20 cellular contexts compared by ENCODE assay signal in the genomic region with DNA sequence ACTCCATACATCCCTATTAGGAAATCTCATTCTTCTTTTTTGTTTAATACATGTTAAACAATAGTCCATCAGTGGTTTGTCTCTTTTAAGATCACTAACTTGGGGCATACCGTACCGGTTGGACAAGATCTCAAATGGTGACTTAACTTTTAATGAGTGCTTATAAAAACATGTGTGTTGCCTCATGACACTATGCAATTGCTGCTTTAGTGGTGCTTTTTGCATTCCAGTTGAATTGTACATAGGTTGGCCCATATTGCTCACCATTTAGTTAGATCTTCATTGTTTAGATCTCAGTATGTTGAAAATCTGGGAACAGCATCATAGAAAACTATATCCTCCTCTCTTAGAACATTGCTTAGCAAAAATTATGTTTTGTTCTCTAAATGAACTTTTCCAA. TPM values are rescaled to one million over a fixed set of nuclear protein-coding genes. Genes with fewer than 3 reads are reported as not detected.
DNase-seq lines count a peak whose midpoint lies in the region; ATAC-seq, FAIRE-seq and TF ChIP-seq lines count a peak whose summit lies in the region.
"Had no signal": no experiment of that assay in that cellular context is flagged by ENCODE, and none has a peak within 500 bp of the region (broad histone marks: within the 10 kb centered on the region; RNA-seq: fewer than 3 reads in every experiment).

No MANE protein-coding gene starts in this region.

- H3K27me3 ChIP-seq in breast epithelium (no peaks in the 10 kb centered on the region), mammary epithelial cell (ENCODE audit: insufficient read depth, low read length) (no peaks in the 10 kb centered on the region), keratinocyte (ENCODE audit: control insufficient read depth, extremely low read depth, insufficient read depth, low read length) (no peaks in the 10 kb centered on the region), A673 (replicated peaks; ENCODE audit: insufficient read depth, low read depth, low read length, poor library complexity) (no peaks in the 10 kb centered on the region)
- H3K27me3 ChIP-seq: adrenal gland, colonic mucosa, pancreas, Peyer's patch, tibial nerve had no signal

- intact Hi-C loops in MCF 10A (cut with micrococcal nuclease): no loop called here
- intact Hi-C loops in breast epithelium (cut with DNase I; ENCODE audit: low total_unique reads): no loop called here
- intact Hi-C loops in mammary epithelial cell (cut with micrococcal nuclease): loop anchor here (1.0 kb wide), 1 partner anchor 18 kb away; the partner anchor contains the start of genes ABHD17B and C9orf85
- intact Hi-C loops in A673 (cut with micrococcal nuclease; ENCODE audit: unreplicated experiment): no loop called here

- peak overlapping the region in 1 of 2 donors; percentile 12 for H3K27ac ChIP-seq in breast epithelium
- H3K27ac ChIP-seq in mammary epithelial cell (ENCODE audit: insufficient read depth, low read depth, low read length): peak overlapping the region; percentile 66
- H3K27ac ChIP-seq in keratinocyte (ENCODE audit: control insufficient read depth, insufficient read depth, low read length): peak overlapping the region; percentile 68
- H3K27ac ChIP-seq in A673 (ENCODE audit: low read depth, low read length, poor library complexity, severe bottlenecking): no peak overlapping the region
- H3K27ac ChIP-seq: adrenal gland, colonic mucosa, pancreas, Peyer's patch, tibial nerve had no signal

- dilution Hi-C loops in mammary epithelial cell (cut with HindIII; ENCODE audit: low sequenced_read_pairs) (no loop called here), keratinocyte (cut with MboI; ENCODE audit: extremely low pct_ligation_motif_present, low sequenced_read_pairs) (no loop called here)

- H3K9me3 Mint-ChIP-seq in MCF 10A (ENCODE audit: unreplicated experiment): no peaks in the 10 kb centered on the region
- H3K9me3 Mint-ChIP-seq: activated CD4-positive, alpha-beta memory T cell treated with anti-CD3 and anti-CD28 coated beads, Interleukin-2, amount 10 ng/mL, durations not matched to agents 7 days and 5 days; stimulated activated memory B cell treated with anti-CD40 and anti-IgM and Interleukin-4, amounts not matched to agents 10 μg/mL and 1 μg/mL and 100 μg/mL, for 72 hours had no signal

- no peak overlapping the region for H3K9ac ChIP-seq in mammary epithelial cell (ENCODE audit: insufficient read depth, low read length)
- H3K9ac ChIP-seq in keratinocyte (ENCODE audit: control insufficient read depth, extremely low read depth, insufficient read depth, low read length): no peak overlapping the region

- POLR2A ChIA-PET in MCF 10A (lab: Yijun Ruan, JAX) (interaction anchor here (10.2 kb wide), 1 partner anchor 16 kb away, joined by 78 read pairs; the partner anchor contains the start of genes ABHD17B and C9orf85), A673 (lab: Charles Lee; ENCODE audit: low non-redundant PET) (no interaction called here)

- H3K4me1 Mint-ChIP-seq in MCF 10A (ENCODE audit: insufficient read depth, unreplicated experiment): peaks cover 16% of the 10 kb centered on the region
- H3K4me1 Mint-ChIP-seq: activated CD4-positive, alpha-beta memory T cell treated with anti-CD3 and anti-CD28 coated beads, Interleukin-2, amount 10 ng/mL, durations not matched to agents 7 days and 5 days had no signal

- H3K36me3 ChIP-seq in breast epithelium (no peaks in the 10 kb centered on the region), mammary epithelial cell (ENCODE audit: insufficient read depth, low read length) (no peaks in the 10 kb centered on the region), keratinocyte (ENCODE audit: control insufficient read depth in 2 of 2, extremely low read depth in 1 of 2, insufficient read depth in 2 of 2, low read length in 2 of 2) (no peaks in the 10 kb centered on the region), A673 (ENCODE audit: insufficient read depth, low read length, poor library complexity, severe bottlenecking) (no peaks in the 10 kb centered on the region)
- H3K36me3 ChIP-seq: adrenal gland, colonic mucosa, pancreas, Peyer's patch, tibial nerve had no signal

- H3K27me3 Mint-ChIP-seq in MCF 10A (ENCODE audit: insufficient read depth, unreplicated experiment): no peaks in the 10 kb centered on the region
- H3K27me3 Mint-ChIP-seq: activated CD4-positive, alpha-beta memory T cell treated with anti-CD3 and anti-CD28 coated beads, Interleukin-2, amount 10 ng/mL, durations not matched to agents 7 days and 5 days; stimulated activated memory B cell treated with anti-CD40 and anti-IgM and Interleukin-4, amounts not matched to agents 10 μg/mL and 1 μg/mL and 100 μg/mL, for 72 hours had no signal

- DNase-seq in MCF 10A (ENCODE audit: unreplicated experiment): peak; percentile 26
- no peak for DNase-seq in breast epithelium (ENCODE audit: low spot score in 2 of 2)
- DNase-seq in mammary epithelial cell: peak; percentile 92
- peak; percentile 71 for DNase-seq in keratinocyte (ENCODE audit: low read depth, low spot score)
- no peak for DNase-seq in amygdala (lab: John Stamatoyannopoulos, UW)
- DNase-seq in A673 (ENCODE audit: low spot score): no peak
- DNase-seq: 8988T; activated CD4-positive, alpha-beta memory T cell treated with anti-CD3 and anti-CD28 coated beads, Interleukin-2, amount 10 ng/mL, durations not matched to agents 7 days and 5 days; adrenal gland; colonic mucosa; hypothalamus; NCI-H82; pancreas; Peyer's patch had no signal

- no peaks in the 10 kb centered on the region for H4K20me1 ChIP-seq in mammary epithelial cell (ENCODE audit: insufficient read depth, low read length)
- no peaks in the 10 kb centered on the region for H4K20me1 ChIP-seq in keratinocyte (ENCODE audit: control insufficient read depth, extremely low read depth, insufficient read depth, low read length)

- BruUV-seq in MCF 10A (replicated peaks; lab: Mats Ljungman, UMichigan) (no TSS peak), mammary epithelial cell (replicated peaks; lab: Mats Ljungman, UMichigan) (no TSS peak), A673 (replicated peaks; lab: Mats Ljungman, UMichigan) (no TSS peak)

- CTCF ChIA-PET in MCF 10A (lab: Yijun Ruan, JAX) (no interaction called here), mammary epithelial cell (lab: Charles Lee; ENCODE audit: low non-redundant PET) (no interaction called here), A673 (lab: Charles Lee) (no interaction called here)

- peak overlapping the region; percentile 35 for H3K27ac Mint-ChIP-seq in MCF 10A (ENCODE audit: low read depth, unreplicated experiment)
- H3K27ac Mint-ChIP-seq: activated CD4-positive, alpha-beta memory T cell treated with anti-CD3 and anti-CD28 coated beads, Interleukin-2, amount 10 ng/mL, durations not matched to agents 7 days and 5 days; stimulated activated memory B cell treated with anti-CD40 and anti-IgM and Interleukin-4, amounts not matched to agents 10 μg/mL and 1 μg/mL and 100 μg/mL, for 72 hours had no signal

- FAIRE-seq in keratinocyte (lab: Jason Lieb, UNC): peak; percentile 57
- FAIRE-seq: endothelial cell of umbilical vein, K562, pancreas had no signal

- H3K4me2 ChIP-seq in mammary epithelial cell (ENCODE audit: insufficient read depth, low read depth, low read length) (peak overlapping the region; percentile 59), keratinocyte (ENCODE audit: control insufficient read depth, extremely low read depth, insufficient read depth, low read depth, low read length) (peak overlapping the region; percentile 43)

- in situ Hi-C loops in mammary epithelial cell (cut with MboI; ENCODE audit: low sequenced_read_pairs in 2 of 2): no loop called here

- no peak overlapping the region for H3K4me3 Mint-ChIP-seq in MCF 10A (ENCODE audit: unreplicated experiment)
- H3K4me3 Mint-ChIP-seq: activated CD4-positive, alpha-beta memory T cell treated with anti-CD3 and anti-CD28 coated beads, Interleukin-2, amount 10 ng/mL, durations not matched to agents 7 days and 5 days; stimulated activated memory B cell treated with anti-CD40 and anti-IgM and Interleukin-4, amounts not matched to agents 10 μg/mL and 1 μg/mL and 100 μg/mL, for 72 hours had no signal

- ATAC-seq in GM18858 (IDR thresholded peaks at IDR 0.05; ENCODE audit: unreplicated experiment): no peak
- no peak for ATAC-seq in HG03025 (IDR thresholded peaks at IDR 0.05; ENCODE audit: low FRiP score, unreplicated experiment)
- ATAC-seq: K562; pancreas; stimulated activated memory B cell treated with anti-CD40 and anti-IgM and Interleukin-4, amounts not matched to agents 10 μg/mL and 1 μg/mL and 100 μg/mL, for 72 hours had no signal

- H3K9me3 ChIP-seq in breast epithelium (no peaks in the 10 kb centered on the region), mammary epithelial cell (replicated peaks; ENCODE audit: insufficient read depth, low read length) (no peaks in the 10 kb centered on the region), keratinocyte (ENCODE audit: control insufficient read depth, low read depth, low read length) (no peaks in the 10 kb centered on the region), A673 (ENCODE audit: low read depth, low read length, poor library complexity, severe bottlenecking) (no peaks in the 10 kb centered on the region)
- H3K9me3 ChIP-seq: adrenal gland, colonic mucosa, pancreas, Peyer's patch, tibial nerve had no signal

- H3K79me2 ChIP-seq in mammary epithelial cell (ENCODE audit: insufficient read depth, low read length): peaks cover 66% of the 10 kb centered on the region
- peaks cover 19% of the 10 kb centered on the region for H3K79me2 ChIP-seq in keratinocyte (ENCODE audit: control insufficient read depth, insufficient read depth, low read length)

- no peak overlapping the region for H3K4me3 ChIP-seq in breast epithelium
- no peak overlapping the region for H3K4me3 ChIP-seq in mammary epithelial cell (replicated peaks in 1 of 3; ENCODE audit: insufficient read depth in 1 of 3, low read depth in 2 of 3, low read length in 3 of 3)
- H3K4me3 ChIP-seq in keratinocyte (ENCODE audit: control insufficient read depth in 2 of 3, extremely low read depth in 1 of 3, insufficient read depth in 2 of 3, low read depth in 1 of 3, low read length in 3 of 3): no peak overlapping the region
- H3K4me3 ChIP-seq in A673 (ENCODE audit: low read depth, low read length, poor library complexity, severe bottlenecking): no peak overlapping the region
- H3K4me3 ChIP-seq: adrenal gland, colonic mucosa, K562, pancreas, Peyer's patch, tibial nerve had no signal

- no peaks in the 10 kb centered on the region for H3K9me1 ChIP-seq in keratinocyte (ENCODE audit: control insufficient read depth, extremely low read depth, insufficient read depth, low read length)

- H2AFZ ChIP-seq in mammary epithelial cell (ENCODE audit: low read depth, low read length) (no peak overlapping the region), keratinocyte (ENCODE audit: control insufficient read depth, low read length) (no peak overlapping the region)

- H3K4me1 ChIP-seq in breast epithelium (no peaks in the 10 kb centered on the region), mammary epithelial cell (ENCODE audit: insufficient read depth, low read length) (peaks cover 17% of the 10 kb centered on the region), keratinocyte (ENCODE audit: control insufficient read depth, extremely low read depth, insufficient read depth, low read length) (peaks cover 15% of the 10 kb centered on the region), A673 (ENCODE audit: insufficient read depth, low read length, poor library complexity, severe bottlenecking) (no peaks in the 10 kb centered on the region)
- H3K4me1 ChIP-seq: adrenal gland, colonic mucosa, Peyer's patch had no signal

- WGBS in mammary epithelial cell (ENCODE audit: low coverage, missing lambda C conversion rate): 23% methylated on average over 2 of the region's 2 CpGs

- TF ChIP-seq POLR2A in breast epithelium (IDR thresholded peaks at IDR 0.05): no peak

- TF ChIP-seq CTCF in MCF 10A (IDR thresholded peaks at IDR 0.05; ENCODE audit: unreplicated experiment) (no peak), breast epithelium (IDR thresholded peaks at IDR 0.05) (no peak), mammary epithelial cell (conservative IDR thresholded peaks at IDR 0.05 in 1 of 2, IDR thresholded peaks at IDR 0.05 in 1 of 2; ENCODE audit: extremely low read depth in 1 of 2, insufficient read depth in 1 of 2, low read depth in 1 of 2, low read length in 2 of 2) (no peak), keratinocyte (optimal IDR thresholded peaks at IDR 0.05 in 1 of 3, IDR thresholded peaks at IDR 0.05 in 1 of 3, conservative IDR thresholded peaks at IDR 0.05 in 1 of 3; ENCODE audit: extremely low read depth in 1 of 3, insufficient read depth in 2 of 3, low read length in 3 of 3) (no peak), A673 (conservative IDR thresholded peaks at IDR 0.05; ENCODE audit: low read depth, low read length) (no peak)

- peaks cover 19% of the 10 kb centered on the region for H3K36me3 Mint-ChIP-seq in MCF 10A (ENCODE audit: insufficient read depth, unreplicated experiment)

RNA-seq across cellular contexts. Expression of gene C9orf85, which starts 17.8 kb away (rescaled TPM):
- 19.6 and 23.3 TPM in 2 replicates for total RNA-seq in MCF 10A (2022)
- 10 to 100 TPM; 10.7 to 15.7 (median 14.1) TPM for total RNA-seq in breast epithelium
- total RNA-seq in mammary epithelial cell: 10 to 100 TPM; 13.7 to 20.4 TPM
- polyA plus RNA-seq in mammary epithelial cell: 11.2 TPM
- polyA minus RNA-seq in mammary epithelial cell: not detected
- 12.3 to 18.2 TPM (median 17.5 TPM) in 3 replicates for polyA plus RNA-seq in keratinocyte
- polyA plus RNA-seq in keratinocyte (2011; ENCODE audit: low read depth): 65.8 TPM
- 15.9 and 20.5 TPM in 2 replicates for polyA plus RNA-seq in keratinocyte (2011; cell fraction: cytosol; rRNA removed)
- polyA plus RNA-seq in keratinocyte (2011; cell fraction: nucleus; rRNA removed): 12.1 and 16.8 TPM in 2 replicates
- polyA plus RNA-seq in keratinocyte (2012; ENCODE audit: low replicate concordance): 11.8 and 13.8 TPM in 2 replicates
- 1.1 to 6.6 TPM (median 6.6 TPM) in 3 replicates for polyA minus RNA-seq in keratinocyte
- 7.1 TPM for polyA minus RNA-seq in keratinocyte (2011; cell fraction: cytosol; rRNA and poly(A)+ RNA removed)
- polyA minus RNA-seq in keratinocyte (2011; cell fraction: nucleus; rRNA and poly(A)+ RNA removed): 6.6 and 13.1 TPM in 2 replicates
- 9.4 and 9.8 TPM in 2 replicates for total RNA-seq in A673 (2021)

RNA-seq across cellular contexts. Expression of gene ABHD17B, which starts 18.2 kb away (rescaled TPM):
- total RNA-seq in MCF 10A (2022) (10.4 and 10.5 TPM in 2 replicates), breast epithelium (10 to 100 TPM; 13.6 to 26.3 (median 23.3) TPM), mammary epithelial cell (10 to 100 TPM; 13.2 to 26.8 TPM), A673 (2021) (19.7 and 24.3 TPM in 2 replicates)
- polyA plus RNA-seq in mammary epithelial cell (10.0 TPM), keratinocyte (11.5 to 16.3 TPM (median 13.7 TPM) in 3 replicates)
- polyA minus RNA-seq in mammary epithelial cell (8.5 TPM), keratinocyte (4.1 to 27.1 TPM (median 19.7 TPM) in 3 replicates)
- 15.1 TPM for polyA plus RNA-seq in keratinocyte (2011; ENCODE audit: low read depth)
- polyA plus RNA-seq in keratinocyte (2011; cell fraction: cytosol; rRNA removed): 7.2 and 14.2 TPM in 2 replicates
- 16.5 and 17.4 TPM in 2 replicates for polyA plus RNA-seq in keratinocyte (2011; cell fraction: nucleus; rRNA removed)
- 8.0 and 11.6 TPM in 2 replicates for polyA plus RNA-seq in keratinocyte (2012; ENCODE audit: low replicate concordance)
- 15.0 TPM for polyA minus RNA-seq in keratinocyte (2011; cell fraction: cytosol; rRNA and poly(A)+ RNA removed)
- polyA minus RNA-seq in keratinocyte (2011; cell fraction: nucleus; rRNA and poly(A)+ RNA removed): 15.0 and 21.0 TPM in 2 replicates

Comparison
In these comparisons a context has a peak if more than half of its experiments do, and no peak if none do; other contexts are left out.
1. DNase-seq: peak in MCF 10A (single experiment), mammary epithelial cell (single experiment) and keratinocyte (single experiment); none in breast epithelium (0 of 2), amygdala (0 of 56) and A673 (single experiment).